In the genomic region with DNA sequence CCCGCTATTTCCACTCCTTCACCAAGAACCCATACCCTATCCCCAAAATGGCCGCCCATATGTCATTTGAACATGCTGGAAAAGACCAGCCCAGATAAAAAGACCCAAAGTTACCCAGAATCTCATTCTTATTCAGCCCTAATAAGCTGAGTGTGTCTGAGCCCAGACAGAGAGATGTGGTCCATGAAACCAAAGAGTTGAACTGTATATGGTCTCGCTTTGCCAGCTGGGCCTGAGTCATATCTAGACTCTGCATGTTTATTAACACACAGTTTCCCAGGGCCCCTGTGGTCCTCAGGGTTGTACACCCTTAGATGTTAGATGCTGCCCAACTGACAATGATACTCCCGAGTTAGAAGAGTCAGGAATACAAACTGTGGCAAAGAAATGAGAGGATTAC, we compare ENCODE assay signal across 1 cellular context.
TF ChIP-seq lines count a peak whose summit lies in the region.

No MANE protein-coding gene starts in this region.

TF ChIP-seq in IMR-90, 13 proteins besides CTCF, POLR2A, EP300 and RAD21 (continued from another document):
- no peak for TF ChIP-seq ELK1 (IDR thresholded peaks at IDR 0.05; ENCODE audit: borderline replicate concordance, low read depth, low read length)
- no peak for TF ChIP-seq MAZ (IDR thresholded peaks at IDR 0.05; ENCODE audit: borderline replicate concordance, low read depth, low read length)
- TF ChIP-seq SMC3 (IDR thresholded peaks at IDR 0.05; ENCODE audit: low read depth, low read length) = no peak
- TF ChIP-seq CHD1 (IDR thresholded peaks at IDR 0.05; ENCODE audit: low read depth, low read length) = no peak
